13 cellular contexts compared by ENCODE assay signal in genomic region chr18:41938445-41938844, GRCh38. TPM values are rescaled to one million over a fixed set of nuclear protein-coding genes. Genes with fewer than 3 reads are reported as not detected.
DNase-seq lines count a peak whose midpoint lies in the region; ATAC-seq, FAIRE-seq and TF ChIP-seq lines count a peak whose summit lies in the region.
"Had no signal": no experiment of that assay in that cellular context is flagged by ENCODE, and none has a peak within 500 bp of the region (broad histone marks: within the 10 kb centered on the region; RNA-seq: fewer than 3 reads in every experiment).

No MANE protein-coding gene starts in this region.

- no peak overlapping the region for H2BK15ac ChIP-seq in mesenchymal stem cell (ENCODE audit: low read depth, poor library complexity, severe bottlenecking)

- no peak for TF ChIP-seq POLR2A in K562 (conservative IDR thresholded peaks at IDR 0.05)

- FAIRE-seq in K562 (lab: Jason Lieb, UNC), result no peak
- FAIRE-seq: endometrium had no signal

- no peak for TF ChIP-seq CTCF in K562 (IDR thresholded peaks at IDR 0.05 in 2 of 3, conservative IDR thresholded peaks at IDR 0.05 in 1 of 3; ENCODE audit: insufficient read depth in 2 of 3, low read depth in 1 of 3, low read length in 3 of 3)

- H2BK5ac ChIP-seq in mesenchymal stem cell (ENCODE audit: low read depth, low read length, poor library complexity, severe bottlenecking), result peak overlapping the region; percentile 52

- H4K91ac ChIP-seq in mesenchymal stem cell (ENCODE audit: low read length), result no peak overlapping the region

- no peaks in the 10 kb centered on the region for H4K20me1 ChIP-seq in K562 (replicated peaks; ENCODE audit: control insufficient read depth, insufficient read depth, low read length)

- H3K79me2 ChIP-seq in K562 (ENCODE audit: control insufficient read depth, insufficient read depth, low read length), result no peaks in the 10 kb centered on the region

- no peak overlapping the region for H3K23ac ChIP-seq in mesenchymal stem cell (ENCODE audit: low read length in 2 of 2)

- TF ChIP-seq RAD21 in K562 (CRISPR knock-in tag; conservative IDR thresholded peaks at IDR 0.05 in 1 of 2, IDR thresholded peaks at IDR 0.05 in 1 of 2), result no peak

- H3K14ac ChIP-seq in mesenchymal stem cell (ENCODE audit: low read length in 2 of 2), result no peak overlapping the region

- DNase-seq in AG20443 (ENCODE audit: low spot score) (peak; percentile 56), HS-5 (ENCODE audit: low read depth) (peak; percentile 49), K562 (ENCODE audit: extremely low read depth in 1 of 4, low spot score in 3 of 4) (peak in 1 of 4 experiments; percentile 20), mesenchymal stem cell (peak; percentile 92), posterior vena cava (ENCODE audit: low spot score) (no peak), SHP77 (lab: John Stamatoyannopoulos, UW) (no peak), SHP77 treated with DMSO at 0.1 percent for 48 hours (lab: John Stamatoyannopoulos, UW) (no peak)
- no peak for DNase-seq in stimulated activated CD4-positive, alpha-beta T cell treated with anti-CD3 and anti-CD28 coated beads, Interleukin-1b, Interleukin-23, amount 100 ng/mL, for 48 hours
- DNase-seq: activated B cell treated with CpG ODN at 0.5 μM for 24 hours; activated naive CD4-positive, alpha-beta T cell treated with anti-CD3 and anti-CD28 coated beads for 36 hours; left lung; NCI-H1048 had no signal

- H3K4me2 ChIP-seq in K562 (ENCODE audit: insufficient read depth, low read length) (no peak overlapping the region), mesenchymal stem cell (ENCODE audit: low read length, poor library complexity, severe bottlenecking) (no peak overlapping the region)

- H3K4me3 ChIP-seq in K562 (no peak overlapping the region), mesenchymal stem cell (ENCODE audit: insufficient read depth in 1 of 2, low read depth in 1 of 2, low read length in 2 of 2) (no peak overlapping the region)
- H3K4me3 ChIP-seq: left lung had no signal

- H2BK120ac ChIP-seq in mesenchymal stem cell (ENCODE audit: low read depth, low read length), result peak overlapping the region; percentile 1

- H3K9me3 ChIP-seq in K562 (replicated peaks; ENCODE audit: control insufficient read depth, insufficient read depth, low read depth, low read length) (no peaks in the 10 kb centered on the region), mesenchymal stem cell (ENCODE audit: control insufficient read depth, low read length) (no peaks in the 10 kb centered on the region)
- H3K9me3 ChIP-seq: left lung had no signal

- BruUV-seq in K562 (replicated peaks; lab: Mats Ljungman, UMichigan), result no TSS peak

- H3K27me3 ChIP-seq in K562 (ENCODE audit: control insufficient read depth in 2 of 2, insufficient read depth in 2 of 2, low read length in 2 of 2) (no peaks in the 10 kb centered on the region), mesenchymal stem cell (ENCODE audit: control insufficient read depth in 1 of 2, insufficient read depth in 1 of 2, low read length in 2 of 2) (no peaks in the 10 kb centered on the region)
- H3K27me3 ChIP-seq: left lung had no signal

- no peak overlapping the region for H3K4ac ChIP-seq in mesenchymal stem cell (ENCODE audit: low read depth in 1 of 2, low read length in 2 of 2)

- POLR2A ChIA-PET in K562 (lab: Yijun Ruan, JAX), result no interaction called here

- H3K36me3 ChIP-seq in K562 (ENCODE audit: control insufficient read depth, insufficient read depth, low read length), result no peaks in the 10 kb centered on the region
- no peaks in the 10 kb centered on the region for H3K36me3 ChIP-seq in mesenchymal stem cell (ENCODE audit: control insufficient read depth in 1 of 2, insufficient read depth in 2 of 2, low read depth in 1 of 2, low read length in 2 of 2)
- H3K36me3 ChIP-seq: left lung had no signal

- no peak overlapping the region for H3K9ac ChIP-seq in K562 (ENCODE audit: insufficient read depth in 1 of 2, low read depth in 2 of 2, low read length in 2 of 2)
- H3K9ac ChIP-seq in mesenchymal stem cell (ENCODE audit: low read length), result no peak overlapping the region

- H3K4me1 ChIP-seq in K562 (replicated peaks in 1 of 2; ENCODE audit: control insufficient read depth in 2 of 2, insufficient read depth in 2 of 2, low read length in 2 of 2) (no peaks in the 10 kb centered on the region), mesenchymal stem cell (ENCODE audit: control insufficient read depth, insufficient read depth, low read depth, low read length) (peaks cover 4% of the 10 kb centered on the region)
- H3K4me1 ChIP-seq: left lung had no signal

- CTCF ChIA-PET in K562 (lab: Yijun Ruan, JAX; ENCODE audit: low intra/inter-chr PET ratio), result no interaction called here

- in situ Hi-C loops in K562 (cut with MboI), result no loop called here

- H4K8ac ChIP-seq in mesenchymal stem cell (ENCODE audit: low read length), result no peak overlapping the region

- H2BK12ac ChIP-seq in mesenchymal stem cell (ENCODE audit: low read length in 2 of 2), result peak overlapping the region in 1 of 2 experiments; percentile 3

- no peaks in the 10 kb centered on the region for H3K9me1 ChIP-seq in K562 (ENCODE audit: control insufficient read depth, insufficient read depth, low read length)

- no peak overlapping the region for H3K27ac ChIP-seq in K562 (ENCODE audit: extremely low read depth, low read depth, low read length)
- H3K27ac ChIP-seq in mesenchymal stem cell (ENCODE audit: low read length, poor library complexity, severe bottlenecking), result peak overlapping the region; percentile 46
- H3K27ac ChIP-seq: left lung had no signal

- H3K18ac ChIP-seq in mesenchymal stem cell (ENCODE audit: low read depth in 1 of 2, low read length in 2 of 2), result peak overlapping the region in 1 of 2 experiments; percentile 52

- no peak for TF ChIP-seq EP300 in K562 (IDR thresholded peaks at IDR 0.05; ENCODE audit: low read length)

- peak overlapping the region; percentile 90 for H2AK5ac ChIP-seq in mesenchymal stem cell (ENCODE audit: low read length, severe bottlenecking)

- peak; percentile 50 for ATAC-seq in K562
- ATAC-seq: left lung had no signal

- H3K79me1 ChIP-seq in mesenchymal stem cell (replicated peaks; ENCODE audit: low read length, poor library complexity, severe bottlenecking), result no peaks in the 10 kb centered on the region

- 6% methylated on average over 2 of the region's 2 CpGs for WGBS in K562 (ENCODE audit: insufficient coverage, low coverage, missing lambda C conversion rate)
- WGBS in mesenchymal stem cell, result 16% methylated on average over 2 of the region's 2 CpGs

- intact Hi-C loops in K562 (cut with micrococcal nuclease) (no loop called here), posterior vena cava (cut with DNase I) (no loop called here)

- H2AFZ ChIP-seq in K562 (ENCODE audit: low read depth, low read length), result no peak overlapping the region
- H2AFZ ChIP-seq in mesenchymal stem cell (ENCODE audit: low read depth, low read length), result no peak overlapping the region

TF ChIP-seq in K562, 482 proteins besides CTCF, POLR2A, EP300 and RAD21:
- peak; percentile 45; the same call in 1 of the 2 replicates for TF ChIP-seq MEF2A (IDR thresholded peaks at IDR 0.05; ENCODE audit: control insufficient read depth, low read depth, low read length)
- no peak for TF ChIP-seq TEAD4 (IDR thresholded peaks at IDR 0.05; ENCODE audit: low read length)
- no peak for TF ChIP-seq TEAD4 (CRISPR knock-in tag; IDR thresholded peaks at IDR 0.05; ENCODE audit: borderline replicate concordance)
- 0 out of 2 replicates have a peak, but pooled peaks have one; percentile 27 for TF ChIP-seq MEF2D (tag; conservative IDR thresholded peaks at IDR 0.05; ENCODE audit: low read depth)
- TF ChIP-seq PBX2 (CRISPR knock-in tag; IDR thresholded peaks at IDR 0.05; ENCODE audit: low read depth), result no peak
- TF ChIP-seq PBX2 (tag; conservative IDR thresholded peaks at IDR 0.05; ENCODE audit: low read depth), result peak; percentile 74
- TF ChIP-seq MEIS2 (IDR thresholded peaks at IDR 0.05; ENCODE audit: partially characterized antibody), result peak; percentile 73

RNA-seq across cellular contexts. Expression of gene PIK3C3, which starts 16.6 kb away (rescaled TPM):
- total RNA-seq in K562 (2011; cell fraction: chromatin; rRNA removed; ENCODE audit: low replicate concordance), result 90.0 and 150 TPM in 2 replicates
- total RNA-seq in K562 (2011; cell fraction: nucleolus; rRNA removed), result 49.4 and 79.4 TPM in 2 replicates
- total RNA-seq in K562 (2011; cell fraction: nucleoplasm; rRNA removed), result 98.9 and 122 TPM in 2 replicates
- total RNA-seq in K562 (2014; rRNA removed) (26.9 and 27.0 TPM in 2 replicates), K562 (2014; rRNA removed; fragmentation: Illumina TruSeq; extraction: Trizol) (51.8 and 58.1 TPM in 2 replicates), K562 (2015; rRNA removed; fragmentation: Illumina TruSeq; extraction: Trizol) (26.1 and 28.6 TPM in 2 replicates), K562 (2021) (44.7 and 47.3 TPM in 2 replicates), posterior vena cava (10 to 100 TPM; 48.7 to 51.2 TPM)
- polyA plus RNA-seq in K562 (2011; rRNA removed) (85.5 and 101 TPM in 2 replicates), K562 (2014; fragmentation: Illumina TruSeq; extraction: Trizol) (35.7 and 39.3 TPM in 2 replicates), K562 (2014; fragmentation: Nextera tagmentation; extraction: Ambion mirVana) (10 to 100 TPM; 42.0 to 56.3 TPM), K562 (2014; rRNA removed) (42.9 and 47.2 TPM in 2 replicates)
- 18.9 and 34.8 TPM in 2 replicates for polyA plus RNA-seq in K562 (2011; cell fraction: cytosol; rRNA removed)
- 62.1 and 96.2 TPM in 2 replicates for polyA plus RNA-seq in K562 (2011; cell fraction: nucleus; rRNA removed)
- 26.2 and 40.0 TPM in 2 replicates for polyA plus RNA-seq in K562 (2012)
- polyA minus RNA-seq in K562 (2011; rRNA and poly(A)+ RNA removed), result 161 and 167 TPM in 2 replicates
- 27.3 and 31.6 TPM in 2 replicates for polyA minus RNA-seq in K562 (2011; cell fraction: cytosol; rRNA and poly(A)+ RNA removed)
- polyA minus RNA-seq in K562 (2011; cell fraction: nucleus; rRNA and poly(A)+ RNA removed), result 65.0 and 129 TPM in 2 replicates
- 32.1 TPM for polyA plus RNA-seq in mesenchymal stem cell (2013, experiment 1 of 2)
- polyA plus RNA-seq in mesenchymal stem cell (2013, experiment 2 of 2), result 34.8 TPM

Comparison
In these comparisons a context has a peak if more than half of its experiments do, and no peak if none do; other contexts are left out.
1. DNase-seq: peak in AG20443 (single experiment), HS-5 (single experiment) and mesenchymal stem cell (single experiment); none in posterior vena cava (single experiment), stimulated activated CD4-positive, alpha-beta T cell treated with anti-CD3 and anti-CD28 coated beads, Interleukin-1b, Interleukin-23, amount 100 ng/mL, for 48 hours (single experiment), SHP77 (0 of 2) and SHP77 treated with DMSO at 0.1 percent for 48 hours (single experiment).